In genomic region chr1:23018661-23019093, GRCh38 we compare ENCODE assay signal across 8 cellular contexts. TPM values are rescaled to one million over a fixed set of nuclear protein-coding genes. Genes with fewer than 3 reads are reported as not detected.
DNase-seq lines count a peak whose midpoint lies in the region; ATAC-seq and TF ChIP-seq lines count a peak whose summit lies in the region.

No MANE protein-coding gene starts in this region.

- no peak for TF ChIP-seq CTCF in spleen (IDR thresholded peaks at IDR 0.05 in 8 of 11, conservative IDR thresholded peaks at IDR 0.05 in 3 of 11)

- no peak for TF ChIP-seq POLR2A in spleen (IDR thresholded peaks at IDR 0.05)

- H3K36me3 ChIP-seq in ACC112 (ENCODE audit: insufficient read depth, low read length) (0 out of 2 replicates have a peak, but pooled peaks cover 3% of the 10 kb centered on the region), H7 (replicated peaks; ENCODE audit: control insufficient read depth, insufficient read depth, low read length) (no peaks in the 10 kb centered on the region), iPS DF 6.9 (ENCODE audit: control insufficient read depth, insufficient read depth, low read length) (no peaks in the 10 kb centered on the region), spleen (no peaks in the 10 kb centered on the region)

- H3K79me2 ChIP-seq in ACC112 (ENCODE audit: control insufficient read depth, insufficient read depth, low read length, unreplicated experiment): peaks cover 44% of the 10 kb centered on the region

- H3K27ac ChIP-seq in ACC112 (ENCODE audit: low read depth, low read length): peak overlapping the region; percentile 40; the same call in 1 of the 2 replicates
- H3K27ac ChIP-seq in iPS DF 6.9 (ENCODE audit: low read length): no peak overlapping the region
- peak overlapping the region; percentile 24 to 92 (median 90) for H3K27ac ChIP-seq in spleen

- CTCF ChIA-PET in activated CD8-positive, alpha-beta T cell treated with anti-CD3 and anti-CD28 coated beads, Interleukin-2, amount 10 ng/mL, durations not matched to agents 7 days and 5 days (lab: Charles Lee): interaction anchor here (1.1 to 1.2 kb wide), 2 partner anchors 48 to 619 kb away, joined by 3 read pairs; no protein-coding TSS in a partner anchor

- H3K4me1 ChIP-seq in ACC112 (ENCODE audit: control insufficient read depth, insufficient read depth, low read length, unreplicated experiment) (peaks cover 5% of the 10 kb centered on the region), iPS DF 6.9 (ENCODE audit: control insufficient read depth, insufficient read depth, low read length) (peaks cover 2% of the 10 kb centered on the region; the same call in 1 of the 2 replicates), spleen (peaks cover 10 to 45% (median 24%) of the 10 kb centered on the region in 6 donors)

- no CpG with 5 or more reads among the region's 10 CpGs for WGBS in iPS DF 6.9 (ENCODE audit: insufficient coverage, insufficient read length)
- WGBS in spleen, 5 donors: 38 to 45% (median 40%) methylated on average over 10 of the region's 10 CpGs

- no peak for ATAC-seq in activated CD8-positive, alpha-beta T cell treated with anti-CD3 and anti-CD28 coated beads, Interleukin-2, amount 10 ng/mL, durations not matched to agents 7 days and 5 days
- ATAC-seq in HG03457 (IDR thresholded peaks at IDR 0.05; ENCODE audit: unreplicated experiment) (no peak), GM19397 (IDR thresholded peaks at IDR 0.05; ENCODE audit: unreplicated experiment) (no peak)

- H3K4me3 ChIP-seq in ACC112 (ENCODE audit: low read depth, low read length): peak overlapping the region; percentile 88
- H3K4me3 ChIP-seq in H7 (ENCODE audit: insufficient read depth, low read depth, low read length): peak overlapping the region; percentile 99
- peak overlapping the region; percentile 63; the same call in 1 of the 2 replicates for H3K4me3 ChIP-seq in iPS DF 6.9 (ENCODE audit: low read length)
- peak overlapping the region; percentile 83 to 97 (median 90) for H3K4me3 ChIP-seq in spleen

- DNase-seq in H7: peak; percentile 65
- DNase-seq in activated CD8-positive, alpha-beta T cell treated with anti-CD3 and anti-CD28 coated beads, Interleukin-2, amount 10 ng/mL, durations not matched to agents 7 days and 5 days: no peak
- DNase-seq in iPS DF 6.9 (ENCODE audit: low read depth, low spot score): no peak
- no peak for DNase-seq in spleen
- DNase-seq in SIG-M5 (lab: John Stamatoyannopoulos, UW): no peak

- no peaks in the 10 kb centered on the region for H3K27me3 Mint-ChIP-seq in activated CD8-positive, alpha-beta T cell treated with anti-CD3 and anti-CD28 coated beads, Interleukin-2, amount 10 ng/mL, durations not matched to agents 7 days and 5 days (ENCODE audit: low read depth)

- H3K27me3 ChIP-seq in ACC112 (ENCODE audit: insufficient read depth, low read length) (no peaks in the 10 kb centered on the region), H7 (ENCODE audit: control insufficient read depth, insufficient read depth, low read length) (no peaks in the 10 kb centered on the region), iPS DF 6.9 (ENCODE audit: control insufficient read depth, insufficient read depth, low read length) (no peaks in the 10 kb centered on the region), spleen (replicated peaks in 1 of 7) (no peaks in the 10 kb centered on the region)

- peaks cover 13% of the 10 kb centered on the region for H3K9me3 Mint-ChIP-seq in activated CD8-positive, alpha-beta T cell treated with anti-CD3 and anti-CD28 coated beads, Interleukin-2, amount 10 ng/mL, durations not matched to agents 7 days and 5 days (ENCODE audit: insufficient read depth)

- POLR2A ChIA-PET in activated CD8-positive, alpha-beta T cell treated with anti-CD3 and anti-CD28 coated beads, Interleukin-2, amount 10 ng/mL, durations not matched to agents 7 days and 5 days (lab: Charles Lee): interaction anchor here (0.5 to 1.0 kb wide), 2 partner anchors 12 to 17 kb away, joined by 3 read pairs; no protein-coding TSS in a partner anchor

- peaks cover 26% of the 10 kb centered on the region for H3K36me3 Mint-ChIP-seq in activated CD8-positive, alpha-beta T cell treated with anti-CD3 and anti-CD28 coated beads, Interleukin-2, amount 10 ng/mL, durations not matched to agents 7 days and 5 days (ENCODE audit: low read depth)

- peak overlapping the region; percentile 89 for H3K27ac Mint-ChIP-seq in activated CD8-positive, alpha-beta T cell treated with anti-CD3 and anti-CD28 coated beads, Interleukin-2, amount 10 ng/mL, durations not matched to agents 7 days and 5 days

- peaks cover 37% of the 10 kb centered on the region for H3K4me1 Mint-ChIP-seq in activated CD8-positive, alpha-beta T cell treated with anti-CD3 and anti-CD28 coated beads, Interleukin-2, amount 10 ng/mL, durations not matched to agents 7 days and 5 days (ENCODE audit: low read depth)

- H3K9me3 ChIP-seq in iPS DF 6.9 (ENCODE audit: control insufficient read depth, insufficient read depth, low read length) (no peaks in the 10 kb centered on the region; the same call in 1 of the 2 replicates), spleen (peaks cover 0 to 11% (median 10%) of the 10 kb centered on the region in 8 donors)

- H3K4me3 Mint-ChIP-seq in activated CD8-positive, alpha-beta T cell treated with anti-CD3 and anti-CD28 coated beads, Interleukin-2, amount 10 ng/mL, durations not matched to agents 7 days and 5 days: peak overlapping the region; percentile 93

- H2AFZ ChIP-seq in ACC112 (ENCODE audit: low read length, unreplicated experiment): peak overlapping the region; percentile 80

- intact Hi-C loops in spleen (cut with DNase I; ENCODE audit: low total_unique reads): no loop called here

RNA-seq across cellular contexts. Expression of gene KDM1A, which starts 0.6 kb away (rescaled TPM):
- total RNA-seq in H7 (2014; rRNA removed; shearing (Covaris generic)): 468 and 490 TPM in 2 replicates
- 10 to 100 TPM; 53.4 to 54.7 TPM for total RNA-seq in activated CD8-positive, alpha-beta T cell treated with anti-CD3 and anti-CD28 coated beads, Interleukin-2, amount 10 ng/mL, durations not matched to agents 7 days and 5 days
- 10 to 100 TPM; 36.3 to 47.2 (median 39.2) TPM for total RNA-seq in spleen
- polyA plus RNA-seq in spleen: 10 to 100 TPM; 18.4 to 23.2 (median 21.6) TPM

RNA-seq across cellular contexts. Expression of gene TEX46, which starts 3.0 kb away (rescaled TPM):
- 0.52 TPM in 1 of 2 replicates, not detected in the other for total RNA-seq in H7 (2014; rRNA removed; shearing (Covaris generic))
- total RNA-seq in activated CD8-positive, alpha-beta T cell treated with anti-CD3 and anti-CD28 coated beads, Interleukin-2, amount 10 ng/mL, durations not matched to agents 7 days and 5 days: not detected
- not detected for total RNA-seq in spleen
- not detected for polyA plus RNA-seq in spleen

RNA-seq across cellular contexts. Expression of gene LACTBL1, which starts 46.0 kb away (rescaled TPM):
- total RNA-seq in H7 (2014; rRNA removed; shearing (Covaris generic)): 0.74 TPM in 1 of 2 replicates, not detected in the other
- not detected for total RNA-seq in activated CD8-positive, alpha-beta T cell treated with anti-CD3 and anti-CD28 coated beads, Interleukin-2, amount 10 ng/mL, durations not matched to agents 7 days and 5 days
- total RNA-seq in spleen: not detected
- polyA plus RNA-seq in spleen: not detected
